17 cellular contexts compared by ENCODE assay signal in genomic region chr5:138623053-138623452, GRCh38. TPM values are rescaled to one million over a fixed set of nuclear protein-coding genes. Genes with fewer than 3 reads are reported as not detected.
DNase-seq lines count a peak whose midpoint lies in the region; ATAC-seq, FAIRE-seq and TF ChIP-seq lines count a peak whose summit lies in the region.
"Had no signal": no experiment of that assay in that cellular context is flagged by ENCODE, and none has a peak within 500 bp of the region (broad histone marks: within the 10 kb centered on the region; RNA-seq: fewer than 3 reads in every experiment).

No MANE protein-coding gene starts in this region.

- TF ChIP-seq CTCF in astrocyte (IDR thresholded peaks at IDR 0.05; ENCODE audit: insufficient read depth, low read depth, low read length) (no peak), gastroesophageal sphincter (IDR thresholded peaks at IDR 0.05) (no peak), sigmoid colon (IDR thresholded peaks at IDR 0.05) (no peak)

- 28 to 50% methylated on average over 2 to 3 of the region's 4 CpGs for WGBS in gastroesophageal sphincter (ENCODE audit: low coverage in 1 of 2), 2 donors
- WGBS in sigmoid colon, 2 donors, result 83 to 85% methylated on average over 4 of the region's 4 CpGs

- no peak overlapping the region for H3K27ac Mint-ChIP-seq in astrocyte (ENCODE audit: unreplicated experiment)
- H3K27ac Mint-ChIP-seq in stimulated activated memory B cell treated with anti-CD40 and anti-IgM and Interleukin-4, amounts not matched to agents 10 μg/mL and 1 μg/mL and 100 μg/mL, for 72 hours, result no peak overlapping the region
- H3K27ac Mint-ChIP-seq: CD4-positive, CD25-positive, alpha-beta regulatory T cell; GM23338 had no signal

- peaks cover 4% of the 10 kb centered on the region for H3K9me3 Mint-ChIP-seq in astrocyte (ENCODE audit: unreplicated experiment)
- no peaks in the 10 kb centered on the region for H3K9me3 Mint-ChIP-seq in stimulated activated memory B cell treated with anti-CD40 and anti-IgM and Interleukin-4, amounts not matched to agents 10 μg/mL and 1 μg/mL and 100 μg/mL, for 72 hours
- H3K9me3 Mint-ChIP-seq: GM23338 had no signal

- DNase-seq in EH (ENCODE audit: low read depth) (peak; percentile 24), astrocyte (ENCODE audit: low read depth) (peak; percentile 28), sigmoid colon (peak; percentile 78), putamen (ENCODE audit: low spot score) (no peak), 8988T (no peak)
- DNase-seq in activated CD4-positive, alpha-beta T cell treated with anti-CD3 and anti-CD28 coated beads, Interleukin-2, amount 50 U/mL, for 48 hours, result no peak
- DNase-seq: CD4-positive, CD25-positive, alpha-beta regulatory T cell; GF-D8; KBM-7; NCI-H1105; NCI-H1694 treated with DMSO at 0.1 percent for 48 hours; NCI-H446 had no signal

- TF ChIP-seq EP300 in gastroesophageal sphincter (IDR thresholded peaks at IDR 0.05), result no peak
- no peak for TF ChIP-seq EP300 in sigmoid colon (IDR thresholded peaks at IDR 0.05)

- no peak overlapping the region for H3K4me2 ChIP-seq in astrocyte (ENCODE audit: low read length)

- no peak overlapping the region for H2AFZ ChIP-seq in astrocyte (ENCODE audit: low read depth, low read length)

- no peaks in the 10 kb centered on the region for H3K4me1 Mint-ChIP-seq in astrocyte (ENCODE audit: low read depth, unreplicated experiment)
- peaks cover 7% of the 10 kb centered on the region for H3K4me1 Mint-ChIP-seq in stimulated activated memory B cell treated with anti-CD40 and anti-IgM and Interleukin-4, amounts not matched to agents 10 μg/mL and 1 μg/mL and 100 μg/mL, for 72 hours
- H3K4me1 Mint-ChIP-seq: CD4-positive, CD25-positive, alpha-beta regulatory T cell had no signal

- H3K4me3 ChIP-seq in astrocyte (ENCODE audit: insufficient read depth, low read depth, low read length) (no peak overlapping the region), gastroesophageal sphincter (no peak overlapping the region), sigmoid colon (no peak overlapping the region)
- H3K4me3 ChIP-seq: GM23338 had no signal

- TF ChIP-seq POLR2A in gastroesophageal sphincter (IDR thresholded peaks at IDR 0.05), result no peak
- TF ChIP-seq POLR2A in sigmoid colon (IDR thresholded peaks at IDR 0.05), result no peak

- intact Hi-C loops in sigmoid colon (cut with DNase I), result no loop called here

- peak; percentile 84 for ATAC-seq in gastroesophageal sphincter
- no peak for ATAC-seq in stimulated activated memory B cell treated with anti-CD40 and anti-IgM and Interleukin-4, amounts not matched to agents 10 μg/mL and 1 μg/mL and 100 μg/mL, for 72 hours
- ATAC-seq: Panc1, Right ventricle myocardium inferior had no signal

- H3K36me3 Mint-ChIP-seq in astrocyte (ENCODE audit: low read depth, unreplicated experiment), result no peaks in the 10 kb centered on the region
- H3K36me3 Mint-ChIP-seq in stimulated activated memory B cell treated with anti-CD40 and anti-IgM and Interleukin-4, amounts not matched to agents 10 μg/mL and 1 μg/mL and 100 μg/mL, for 72 hours, result no peaks in the 10 kb centered on the region
- H3K36me3 Mint-ChIP-seq: CD4-positive, CD25-positive, alpha-beta regulatory T cell had no signal

- H3K9ac ChIP-seq in astrocyte (ENCODE audit: low read length), result no peak overlapping the region

- H3K36me3 ChIP-seq in astrocyte (ENCODE audit: insufficient read depth, low read length) (no peaks in the 10 kb centered on the region), gastroesophageal sphincter (no peaks in the 10 kb centered on the region), sigmoid colon (no peaks in the 10 kb centered on the region)

- no peak overlapping the region for H3K27ac ChIP-seq in astrocyte (ENCODE audit: low read depth, low read length)
- H3K27ac ChIP-seq in gastroesophageal sphincter, result no peak overlapping the region
- H3K27ac ChIP-seq in sigmoid colon, result no peak overlapping the region

- H4K20me1 ChIP-seq in astrocyte (ENCODE audit: insufficient read depth, low read length), result no peaks in the 10 kb centered on the region

- peaks cover 15% of the 10 kb centered on the region for H3K27me3 Mint-ChIP-seq in astrocyte (ENCODE audit: low read depth, unreplicated experiment)
- peaks cover 24% of the 10 kb centered on the region for H3K27me3 Mint-ChIP-seq in stimulated activated memory B cell treated with anti-CD40 and anti-IgM and Interleukin-4, amounts not matched to agents 10 μg/mL and 1 μg/mL and 100 μg/mL, for 72 hours

- FAIRE-seq in astrocyte (lab: Jason Lieb, UNC), result no peak

- no peaks in the 10 kb centered on the region for H3K79me2 ChIP-seq in astrocyte (ENCODE audit: insufficient read depth, low read length)

- no peaks in the 10 kb centered on the region for H3K27me3 ChIP-seq in astrocyte (ENCODE audit: insufficient read depth, low read length)
- H3K27me3 ChIP-seq in gastroesophageal sphincter, result no peaks in the 10 kb centered on the region
- H3K27me3 ChIP-seq in sigmoid colon, result no peaks in the 10 kb centered on the region

- no peak overlapping the region for H3K4me3 Mint-ChIP-seq in astrocyte (ENCODE audit: unreplicated experiment)
- H3K4me3 Mint-ChIP-seq in stimulated activated memory B cell treated with anti-CD40 and anti-IgM and Interleukin-4, amounts not matched to agents 10 μg/mL and 1 μg/mL and 100 μg/mL, for 72 hours, result no peak overlapping the region
- H3K4me3 Mint-ChIP-seq: CD4-positive, CD25-positive, alpha-beta regulatory T cell; GM23338 had no signal

- H3K4me1 ChIP-seq in astrocyte (ENCODE audit: insufficient read depth, low read length) (no peaks in the 10 kb centered on the region), gastroesophageal sphincter (no peaks in the 10 kb centered on the region), sigmoid colon (no peaks in the 10 kb centered on the region)

- no peaks in the 10 kb centered on the region for H3K9me3 ChIP-seq in astrocyte (ENCODE audit: insufficient read depth, low read depth, low read length)
- no peaks in the 10 kb centered on the region for H3K9me3 ChIP-seq in gastroesophageal sphincter
- H3K9me3 ChIP-seq in sigmoid colon, result no peaks in the 10 kb centered on the region

RNA-seq across cellular contexts. Expression of gene HSPA9, which starts 47.9 kb away (rescaled TPM):
- 266 and 271 TPM in 2 replicates for total RNA-seq in astrocyte
- 100 to 1,000 TPM; 201 to 367 (median 267) TPM for total RNA-seq in gastroesophageal sphincter
- 100 to 1,000 TPM; 148 to 244 (median 192) TPM for total RNA-seq in sigmoid colon
- 100 to 1,000 TPM in 2 of 3 donors, 10 to 100 TPM in 1; 75.1 to 136 (median 101) TPM for polyA plus RNA-seq in sigmoid colon

Comparison
In these comparisons a context has a peak if more than half of its experiments do, and no peak if none do; other contexts are left out.
1. DNase-seq: peak in EH (single experiment), astrocyte (single experiment) and sigmoid colon (single experiment); none in activated CD4-positive, alpha-beta T cell treated with anti-CD3 and anti-CD28 coated beads, Interleukin-2, amount 50 U/mL, for 48 hours (0 of 2), putamen (single experiment) and 8988T (single experiment).